In genomic region chr17:51128089-51128488, GRCh38 we compare ENCODE assay signal across 12 cellular contexts. TPM values are rescaled to one million over a fixed set of nuclear protein-coding genes. Genes with fewer than 3 reads are reported as not detected.
A peak's percentile ranks its signal among the peaks of the same experiment; 100 is the strongest.
DNase-seq lines count a peak whose midpoint lies in the region; ATAC-seq and TF ChIP-seq lines count a peak whose summit lies in the region.
"Had no signal": no experiment of that assay in that cellular context is flagged by ENCODE, and none has a peak within 500 bp of the region (broad histone marks: within the 10 kb centered on the region; RNA-seq: fewer than 3 reads in every experiment).

No MANE protein-coding gene starts in this region.

- intact Hi-C loops in activated CD4-positive, alpha-beta T cell treated with anti-CD3 and anti-CD28 coated beads, Interleukin-2, amount 10 ng/mL, durations not matched to agents 24 days and 14 days (cut with micrococcal nuclease), result no loop called here
- intact Hi-C loops in HCT116 (cut with micrococcal nuclease), result no loop called here

- H3K9me2 ChIP-seq in HCT116 (ENCODE audit: insufficient read depth), result no peaks in the 10 kb centered on the region

- H3K18ac ChIP-seq in mesendoderm (ENCODE audit: low read length), result no peak overlapping the region

- H3K9me3 ChIP-seq in HCT116 (ENCODE audit: control insufficient read depth in 1 of 2, insufficient read depth in 1 of 2, low read depth in 1 of 2, low read length in 2 of 2) (no peaks in the 10 kb centered on the region), gastroesophageal sphincter (no peaks in the 10 kb centered on the region)
- H3K9me3 ChIP-seq: MG63 had no signal

- H3K27me3 ChIP-seq in HCT116 (ENCODE audit: insufficient read depth, low read length) (no peaks in the 10 kb centered on the region), mesendoderm (ENCODE audit: insufficient read depth, low read length, poor library complexity) (no peaks in the 10 kb centered on the region), gastroesophageal sphincter (no peaks in the 10 kb centered on the region)
- H3K27me3 ChIP-seq: MG63 had no signal

- H3K79me2 ChIP-seq in HCT116 (ENCODE audit: insufficient read depth, low read length) (no peaks in the 10 kb centered on the region), mesendoderm (ENCODE audit: control insufficient read depth, insufficient read depth, low read length) (no peaks in the 10 kb centered on the region)

- H3K27ac Mint-ChIP-seq in activated CD4-positive, alpha-beta T cell treated with anti-CD3 and anti-CD28 coated beads, Interleukin-2, amount 10 ng/mL, durations not matched to agents 24 days and 14 days, result no peak overlapping the region

- H3K36me3 ChIP-seq in HCT116 (ENCODE audit: control insufficient read depth in 1 of 2, insufficient read depth in 2 of 2, low read length in 2 of 2) (no peaks in the 10 kb centered on the region), mesendoderm (ENCODE audit: control insufficient read depth, insufficient read depth, low read length) (no peaks in the 10 kb centered on the region), gastroesophageal sphincter (no peaks in the 10 kb centered on the region)
- H3K36me3 ChIP-seq: MG63 had no signal

- no peak for TF ChIP-seq RAD21 in HCT116 (IDR thresholded peaks at IDR 0.05; ENCODE audit: low read depth)

- H4K5ac ChIP-seq in mesendoderm (ENCODE audit: low read length), result no peak overlapping the region

- no peaks in the 10 kb centered on the region for H3K36me3 Mint-ChIP-seq in activated CD4-positive, alpha-beta T cell treated with anti-CD3 and anti-CD28 coated beads, Interleukin-2, amount 10 ng/mL, durations not matched to agents 24 days and 14 days (ENCODE audit: low read depth)

- no CpG with 5 or more reads among the region's 2 CpGs for WGBS in mesendoderm (ENCODE audit: extremely low coverage, insufficient coverage, low lambda C conversion rate)
- WGBS in gastroesophageal sphincter (ENCODE audit: low coverage in 1 of 2), 2 donors, result 17 to 81% methylated on average over 1 to 2 of the region's 2 CpGs

- no peak overlapping the region for H3K27ac ChIP-seq in HCT116 (ENCODE audit: low read depth, low read length)
- no peak overlapping the region for H3K27ac ChIP-seq in mesendoderm (ENCODE audit: low read depth, low read length)
- H3K27ac ChIP-seq in gastroesophageal sphincter, result peak overlapping the region in 1 of 4 donors; percentile 6

- no peak overlapping the region for H3K4ac ChIP-seq in mesendoderm (ENCODE audit: low read depth, low read length)

- H2AFZ ChIP-seq in HCT116 (ENCODE audit: low read depth, low read length, poor library complexity, severe bottlenecking), result no peak overlapping the region

- BruUV-seq in HCT116 (replicated peaks; lab: Mats Ljungman, UMichigan), result no TSS peak

- DNase-seq in activated CD4-positive, alpha-beta T cell treated with anti-CD3 and anti-CD28 coated beads, Interleukin-2, amount 10 ng/mL, durations not matched to agents 24 days and 14 days, result peak; percentile 62
- DNase-seq in activated CD4-positive, alpha-beta T cell treated with anti-CD3 and anti-CD28 coated beads for 1 hour, result no peak
- DNase-seq in HCT116 (ENCODE audit: low read depth, low spot score), result peak; percentile 33
- DNase-seq in activated CD4-positive, CD25-positive, alpha-beta regulatory T cell treated with anti-CD3 and anti-CD28 coated beads, Interleukin-2, amount 50 U/mL, for 72 hours, result peak; percentile 36
- peak; percentile 57 for DNase-seq in mesendoderm
- DNase-seq: foreskin melanocyte, GOT3, MG63, midbrain had no signal

- ATAC-seq in HCT116, result peak; percentile 24; the same call in 1 of the 2 replicates
- ATAC-seq in HG02852 (IDR thresholded peaks at IDR 0.05; ENCODE audit: unreplicated experiment), result no peak
- ATAC-seq in gastroesophageal sphincter, result no peak
- no peak for ATAC-seq in GM19035 (IDR thresholded peaks at IDR 0.05; ENCODE audit: unreplicated experiment)

- no peak overlapping the region for H2BK15ac ChIP-seq in mesendoderm (replicated peaks; ENCODE audit: low read depth)

- no peaks in the 10 kb centered on the region for H3K9me3 Mint-ChIP-seq in activated CD4-positive, alpha-beta T cell treated with anti-CD3 and anti-CD28 coated beads, Interleukin-2, amount 10 ng/mL, durations not matched to agents 24 days and 14 days

- H3K79me1 ChIP-seq in mesendoderm (ENCODE audit: low read length), result no peaks in the 10 kb centered on the region

- no peaks in the 10 kb centered on the region for H3K27me3 Mint-ChIP-seq in activated CD4-positive, alpha-beta T cell treated with anti-CD3 and anti-CD28 coated beads, Interleukin-2, amount 10 ng/mL, durations not matched to agents 24 days and 14 days

- POLR2A ChIA-PET in HCT116 (lab: Charles Lee), result interaction anchor here (1.2 to 1.6 kb wide), 2 partner anchors 20 to 25 kb away, joined by 4 to 5 read pairs; partner anchors contain the start of gene NME1

- H3K4me2 ChIP-seq in HCT116 (ENCODE audit: low read length) (peak overlapping the region; percentile 40), mesendoderm (ENCODE audit: low read length) (no peak overlapping the region)

- no peak for TF ChIP-seq CTCF in HCT116 (IDR thresholded peaks at IDR 0.05 in 2 of 3, conservative IDR thresholded peaks at IDR 0.05 in 1 of 3; ENCODE audit: borderline replicate concordance in 1 of 3, insufficient read depth in 1 of 3, low read depth in 2 of 3, low read length in 2 of 3)
- no peak for TF ChIP-seq CTCF in gastroesophageal sphincter (IDR thresholded peaks at IDR 0.05)

- H2BK120ac ChIP-seq in mesendoderm (ENCODE audit: low read depth, low read length), result no peak overlapping the region

- H4K20me1 ChIP-seq in HCT116 (ENCODE audit: insufficient read depth), result no peaks in the 10 kb centered on the region

- no peak for TF ChIP-seq POLR2A in HCT116 (IDR thresholded peaks at IDR 0.05; ENCODE audit: borderline replicate concordance, extremely low read depth, insufficient read depth, insufficient read length)
- TF ChIP-seq POLR2A in gastroesophageal sphincter (IDR thresholded peaks at IDR 0.05), result no peak

- H3K4me1 ChIP-seq in HCT116 (ENCODE audit: control insufficient read depth in 1 of 2, insufficient read depth in 2 of 2, low read length in 2 of 2) (peaks cover 25 to 48% of the 10 kb centered on the region in 2 experiments), mesendoderm (ENCODE audit: control insufficient read depth, low read depth, low read length) (no peaks in the 10 kb centered on the region), gastroesophageal sphincter (peaks cover 0 to 19% (median under 1%) of the 10 kb centered on the region in 3 donors)

- H3K4me3 ChIP-seq in HCT116 (replicated peaks in 1 of 2; ENCODE audit: low read depth in 1 of 2, low read length in 2 of 2) (no peak overlapping the region), mesendoderm (ENCODE audit: low read length) (no peak overlapping the region), gastroesophageal sphincter (no peak overlapping the region)
- H3K4me3 ChIP-seq: MG63 had no signal

- CTCF ChIA-PET in HCT116 (lab: Charles Lee), result no interaction called here

- no peak overlapping the region for H3K4me3 Mint-ChIP-seq in activated CD4-positive, alpha-beta T cell treated with anti-CD3 and anti-CD28 coated beads, Interleukin-2, amount 10 ng/mL, durations not matched to agents 24 days and 14 days

- H3K9ac ChIP-seq in HCT116 (ENCODE audit: low read length), result no peak overlapping the region
- H3K9ac ChIP-seq in mesendoderm (ENCODE audit: low read length), result no peak overlapping the region

- no peak overlapping the region for H4K8ac ChIP-seq in mesendoderm (ENCODE audit: low read depth, low read length)

- no peak overlapping the region for H3K23ac ChIP-seq in mesendoderm (ENCODE audit: low read length)

- no peak overlapping the region for H2AK5ac ChIP-seq in mesendoderm (ENCODE audit: low read length)

- RAD21 ChIA-PET in HCT116 (lab: Charles Lee; ENCODE audit: low non-redundant PET in 1 of 2, low total read pairs in 2 of 2, uncharacterized antibody in 2 of 2, unreplicated experiment in 2 of 2), result no interaction called here

- H3K4me1 Mint-ChIP-seq in activated CD4-positive, alpha-beta T cell treated with anti-CD3 and anti-CD28 coated beads, Interleukin-2, amount 10 ng/mL, durations not matched to agents 24 days and 14 days, result peaks cover 6% of the 10 kb centered on the region

- no peak overlapping the region for H2BK5ac ChIP-seq in mesendoderm (ENCODE audit: low read length)

- TF ChIP-seq EP300 in gastroesophageal sphincter (IDR thresholded peaks at IDR 0.05), result no peak

- no peak overlapping the region for H3K56ac ChIP-seq in mesendoderm (ENCODE audit: low read length)

RNA-seq across cellular contexts. Expression of gene SPAG9, which starts 7.4 kb away (rescaled TPM):
- 47.5 and 47.7 TPM in 2 replicates for total RNA-seq in activated CD4-positive, alpha-beta T cell treated with anti-CD3 and anti-CD28 coated beads, Interleukin-2, amount 10 ng/mL, durations not matched to agents 24 days and 14 days
- total RNA-seq in HCT116 (2021; ENCODE audit: unreplicated experiment), result 77.6 TPM
- polyA plus RNA-seq in HCT116 (2012), result 44.2 and 45.8 TPM in 2 replicates
- 18.5 TPM for polyA plus RNA-seq in mesendoderm (2013, experiment 1 of 2)
- 17.7 TPM for polyA plus RNA-seq in mesendoderm (2013, experiment 2 of 2)
- total RNA-seq in gastroesophageal sphincter, result 100 to 1,000 TPM in 1 of 4 donors, 10 to 100 TPM in 3; 85.2 to 110 (median 94.3) TPM

RNA-seq across cellular contexts. Expression of gene NME1, which starts 25.3 kb away (rescaled TPM):
- 447 and 455 TPM in 2 replicates for total RNA-seq in activated CD4-positive, alpha-beta T cell treated with anti-CD3 and anti-CD28 coated beads, Interleukin-2, amount 10 ng/mL, durations not matched to agents 24 days and 14 days
- total RNA-seq in HCT116 (2021; ENCODE audit: unreplicated experiment) (510 TPM), gastroesophageal sphincter (10 to 100 TPM in 3 of 4 donors, 1 to 10 TPM in 1; 9.7 to 37.1 (median 29.1) TPM)
- 350 and 483 TPM in 2 replicates for polyA plus RNA-seq in HCT116 (2012)
- polyA plus RNA-seq in mesendoderm (2013, experiment 1 of 2), result 336 TPM
- polyA plus RNA-seq in mesendoderm (2013, experiment 2 of 2), result 338 TPM

RNA-seq across cellular contexts. Expression of gene NME2, which starts 38.1 kb away (rescaled TPM):
- 752 and 795 TPM in 2 replicates for total RNA-seq in activated CD4-positive, alpha-beta T cell treated with anti-CD3 and anti-CD28 coated beads, Interleukin-2, amount 10 ng/mL, durations not matched to agents 24 days and 14 days
- 1,287 TPM for total RNA-seq in HCT116 (2021; ENCODE audit: unreplicated experiment)
- 1,511 and 1,737 TPM in 2 replicates for polyA plus RNA-seq in HCT116 (2012)
- 1,478 TPM for polyA plus RNA-seq in mesendoderm (2013, experiment 1 of 2)
- 1,444 TPM for polyA plus RNA-seq in mesendoderm (2013, experiment 2 of 2)
- total RNA-seq in gastroesophageal sphincter, result 100 to 1,000 TPM; 321 to 410 (median 361) TPM

Comparison
In these comparisons a context has a peak if more than half of its experiments do, and no peak if none do; other contexts are left out.
1. RNA of gene NME1, which starts 25.3 kb away (total RNA-seq): 510 TPM in HCT116 (single experiment) and 447 to 455 TPM in activated CD4-positive, alpha-beta T cell treated with anti-CD3 and anti-CD28 coated beads, Interleukin-2, amount 10 ng/mL, durations not matched to agents 24 days and 14 days; 9.7 to 37.1 TPM in gastroesophageal sphincter; every median in the first group is over 10 times any median in the second.